Comparison of ENCODE assay signal across 12 cellular contexts in genomic region chr5:43769576-43770352, GRCh38.
A peak's percentile ranks its signal among the peaks of the same experiment; 100 is the strongest.
DNase-seq lines count a peak whose midpoint lies in the region; TF ChIP-seq lines count a peak whose summit lies in the region.
"Had no signal": no experiment of that assay in that cellular context is flagged by ENCODE, and none has a peak within 500 bp of the region (broad histone marks: within the 10 kb centered on the region; RNA-seq: fewer than 3 reads in every experiment).

No MANE protein-coding gene starts in this region.

- H3F3A ChIP-seq in GM23248 (ENCODE audit: insufficient read depth): peaks cover 21% of the 10 kb centered on the region

- H3K9me3 ChIP-seq in GM23248 (ENCODE audit: low read depth): no peaks in the 10 kb centered on the region

- peak overlapping the region; percentile 32 for H3K4me2 ChIP-seq in GM23248 (ENCODE audit: unreplicated experiment)

- H2AFZ ChIP-seq in GM23248: peak overlapping the region; percentile 69

- H3K27ac ChIP-seq in GM23248: peak overlapping the region; percentile 87
- H3K27ac ChIP-seq: cardiac muscle cell had no signal

- no peak for TF ChIP-seq CTCF in choroid plexus epithelial cell (conservative IDR thresholded peaks at IDR 0.05; ENCODE audit: low read depth, low read length)

- H3K4me1 ChIP-seq in GM23248 (ENCODE audit: insufficient read depth): peaks cover 39% of the 10 kb centered on the region

- H4K20me1 ChIP-seq in GM23248 (ENCODE audit: insufficient read depth): no peaks in the 10 kb centered on the region

- in situ Hi-C loops in GM23248 (cut with MboI): no loop called here

- 11 to 16% methylated on average over 7 of the region's 7 CpGs for WGBS in GM23248 (ENCODE audit: low coverage in 1 of 2, low lambda C conversion rate in 2 of 2, missing lambda C conversion rate in 2 of 2), 2 experiments

- DNase-seq in GM23248: peak; percentile 94
- peak; percentile 89 for DNase-seq in choroid plexus epithelial cell (ENCODE audit: low read depth)
- peak; percentile 97 for DNase-seq in iris pigment epithelial cell (ENCODE audit: low read depth)
- DNase-seq in stromal cell of bone marrow (ENCODE audit: low read depth): peak; percentile 99
- DNase-seq in activated CD4-positive, CD25-positive, alpha-beta regulatory T cell (lab: John Stamatoyannopoulos, UW): no peak
- no peak for DNase-seq in NOMO-1 treated with DMSO at 0.1 percent for 48 hours (lab: John Stamatoyannopoulos, UW; ENCODE audit: unreplicated experiment)
- no peak for DNase-seq in HCEC 1CT
- DNase-seq in NCI-H2171 treated with DMSO at 0.1 percent for 48 hours (lab: John Stamatoyannopoulos, UW): no peak
- DNase-seq: activated T-cell treated with anti-CD3 and anti-CD28 coated beads, Interleukin-2, amount 50 U/mL, for 24 hours; NCI-H510A had no signal

- no peak overlapping the region for H3K4me3 ChIP-seq in GM23248
- no peak overlapping the region for H3K4me3 ChIP-seq in choroid plexus epithelial cell (ENCODE audit: low read depth, low read length)
- H3K4me3 ChIP-seq: cardiac muscle cell, lung had no signal

- H3K9me2 ChIP-seq in GM23248 (ENCODE audit: insufficient read depth): no peaks in the 10 kb centered on the region

- H3K79me2 ChIP-seq in GM23248 (ENCODE audit: insufficient read depth): no peaks in the 10 kb centered on the region

- H3K9ac ChIP-seq in GM23248: peak overlapping the region; percentile 68

- no peaks in the 10 kb centered on the region for H3K27me3 ChIP-seq in GM23248 (replicated peaks; ENCODE audit: insufficient read depth)
- H3K27me3 ChIP-seq: cardiac muscle cell had no signal

- no peaks in the 10 kb centered on the region for H3K36me3 ChIP-seq in GM23248 (ENCODE audit: low read depth)
- H3K36me3 ChIP-seq: cardiac muscle cell had no signal

Comparison
In these comparisons a context has a peak if more than half of its experiments do, and no peak if none do; other contexts are left out.
1. DNase-seq: peak in GM23248 (single experiment), choroid plexus epithelial cell (single experiment), iris pigment epithelial cell (single experiment) and stromal cell of bone marrow (single experiment); none in activated CD4-positive, CD25-positive, alpha-beta regulatory T cell (0 of 4), NOMO-1 treated with DMSO at 0.1 percent for 48 hours (single experiment), HCEC 1CT (single experiment) and NCI-H2171 treated with DMSO at 0.1 percent for 48 hours (single experiment).